Comparison of ENCODE assay signal across 24 cellular contexts in the genomic region with DNA sequence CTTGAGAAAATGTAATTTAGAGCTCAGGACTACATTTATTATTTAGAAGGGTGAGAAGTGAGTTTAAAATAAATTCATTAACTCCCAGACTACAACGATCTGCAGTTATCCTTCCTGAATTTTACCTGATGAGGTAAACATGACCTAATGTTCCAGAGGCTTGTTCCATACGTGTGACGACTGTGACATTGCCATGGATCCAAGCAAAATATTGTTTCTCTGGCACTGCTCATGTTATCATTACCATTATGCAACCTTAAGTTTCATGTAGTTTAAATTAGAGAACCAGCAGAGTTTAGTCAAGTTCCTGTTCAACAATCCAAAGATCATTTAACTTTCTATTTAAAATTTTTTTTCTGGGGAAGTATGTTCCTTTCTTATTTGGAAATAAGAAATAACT.
DNase-seq lines count a peak whose midpoint lies in the region; ATAC-seq, FAIRE-seq and TF ChIP-seq lines count a peak whose summit lies in the region.
"Had no signal": no experiment of that assay in that cellular context is flagged by ENCODE, and none has a peak within 500 bp of the region (broad histone marks: within the 10 kb centered on the region; RNA-seq: fewer than 3 reads in every experiment).

No MANE protein-coding gene starts in this region.

- TF ChIP-seq CTCF in A549 (IDR thresholded peaks at IDR 0.05) (no peak), PC-3 (conservative IDR thresholded peaks at IDR 0.05; ENCODE audit: low read depth, low read length) (no peak), choroid plexus epithelial cell (conservative IDR thresholded peaks at IDR 0.05; ENCODE audit: low read depth, low read length) (no peak), right lobe of liver (IDR thresholded peaks at IDR 0.05) (no peak), GM13977 (IDR thresholded peaks at IDR 0.05; ENCODE audit: extremely low read depth, insufficient read depth, missing control alignments) (no peak)

- ATAC-seq in A549 (no peak), PC-3 (no peak), right lobe of liver (peak; percentile 54 to 84 (median 58)), HG02852 (IDR thresholded peaks at IDR 0.05; ENCODE audit: unreplicated experiment) (no peak), HG02981 (IDR thresholded peaks at IDR 0.05; ENCODE audit: unreplicated experiment) (no peak), GM19395 (IDR thresholded peaks at IDR 0.05; ENCODE audit: unreplicated experiment) (no peak)
- ATAC-seq: K562; right cardiac atrium; SK-N-SH treated with all-trans-retinoic acid at 6 μM for 48 hours; stimulated activated effector memory CD8-positive, alpha-beta T cell treated with anti-CD3 and anti-CD28 coated beads, Interleukin-12 subunit alpha, Interleukin-12 subunit beta, amount 100 ng/mL, for 72 hours had no signal

- H3K9me2 ChIP-seq in PC-3 (replicated peaks; ENCODE audit: low read length): no peaks in the 10 kb centered on the region

- no peak for TF ChIP-seq POLR2A in A549 (IDR thresholded peaks at IDR 0.05; ENCODE audit: low read length)
- no peak for TF ChIP-seq POLR2A in right lobe of liver (IDR thresholded peaks at IDR 0.05)

- POLR2A ChIA-PET in A549 (lab: Yijun Ruan, JAX) (no interaction called here), PC-3 (lab: Charles Lee; ENCODE audit: unreplicated experiment) (no interaction called here)

- H3K27me3 ChIP-seq in PC-3 (ENCODE audit: low read length) (no peaks in the 10 kb centered on the region), right lobe of liver (no peaks in the 10 kb centered on the region)
- H3K27me3 ChIP-seq: adrenal gland, vagina had no signal

- no peak overlapping the region for H2AFZ ChIP-seq in PC-3 (ENCODE audit: low read length)

- H3K36me3 ChIP-seq in PC-3 (ENCODE audit: low read depth, low read length) (no peaks in the 10 kb centered on the region), right lobe of liver (no peaks in the 10 kb centered on the region)
- H3K36me3 ChIP-seq: adrenal gland, vagina had no signal

- in situ Hi-C loops in GM13977 (cut with MboI; ENCODE audit: low pct_unique_long_range_greater_than_20kb, low sequenced_read_pairs, unreplicated experiment): no loop called here

- H3F3A ChIP-seq in PC-3 (ENCODE audit: low read length, unreplicated experiment): peaks cover 6% of the 10 kb centered on the region

- no peak for TF ChIP-seq RAD21 in A549 (conservative IDR thresholded peaks at IDR 0.05 in 1 of 2, IDR thresholded peaks at IDR 0.05 in 1 of 2)

- CTCF ChIA-PET in A549 (lab: Yijun Ruan, JAX) (no interaction called here), PC-3 (lab: Charles Lee) (no interaction called here)

- H3K9me3 ChIP-seq in A549 (no peaks in the 10 kb centered on the region), PC-3 (ENCODE audit: low read length) (no peaks in the 10 kb centered on the region), right lobe of liver (no peaks in the 10 kb centered on the region)
- H3K9me3 ChIP-seq: adrenal gland, vagina had no signal

- no TSS peak for BruUV-seq in PC-3 (replicated peaks; lab: Mats Ljungman, UMichigan)

- no peaks in the 10 kb centered on the region for H4K20me1 ChIP-seq in PC-3 (ENCODE audit: low read length)

- H3K4me2 ChIP-seq in A549 (peak overlapping the region; percentile 71), PC-3 (ENCODE audit: low read length) (peak overlapping the region; percentile 5; the same call in 1 of the 2 replicates)

- no peak overlapping the region for H3K4me3 ChIP-seq in A549
- no peak overlapping the region for H3K4me3 ChIP-seq in PC-3 (ENCODE audit: low read length)
- H3K4me3 ChIP-seq in choroid plexus epithelial cell (ENCODE audit: low read depth, low read length): no peak overlapping the region
- H3K4me3 ChIP-seq in right lobe of liver: no peak overlapping the region
- H3K4me3 ChIP-seq: adrenal gland, K562, lung, vagina had no signal

- intact Hi-C loops in PC-3 (cut with micrococcal nuclease): loop anchor here (5.0 kb wide), 2 partner anchors 129 to 369 kb away; no protein-coding TSS in a partner anchor
- intact Hi-C loops in right lobe of liver (cut with DNase I): no loop called here

- no peak for FAIRE-seq in A549 (lab: Jason Lieb, UNC)
- FAIRE-seq: K562, RCC 7860 had no signal

- no peak for TF ChIP-seq EP300 in A549 (IDR thresholded peaks at IDR 0.05)

- WGBS in A549 (ENCODE audit: missing lambda C conversion rate): 42% methylated on average over 3 of the region's 3 CpGs
- WGBS in right lobe of liver (ENCODE audit: insufficient coverage, low coverage, low lambda C conversion rate, missing lambda C conversion rate): 24% methylated on average over 3 of the region's 3 CpGs

- H3K4me1 ChIP-seq in A549 (peaks cover 55% of the 10 kb centered on the region), PC-3 (ENCODE audit: insufficient read depth, low read length) (peaks cover 67% of the 10 kb centered on the region), right lobe of liver (peaks cover 0 to 10% (median 0%) of the 10 kb centered on the region in 4 donors)
- H3K4me1 ChIP-seq: adrenal gland had no signal

- H3K27ac ChIP-seq in A549 (peak overlapping the region; percentile 73 to 87; a peak in 3 of 6 replicates), PC-3 (ENCODE audit: low read length) (peak overlapping the region; percentile 100), right lobe of liver (no peak overlapping the region)
- H3K27ac ChIP-seq: adrenal gland, C4-2B, vagina had no signal

- peak in 1 of 2 experiments; percentile 39 for DNase-seq in A549 (ENCODE audit: low read depth in 1 of 2, low spot score in 1 of 2)
- no peak for DNase-seq in PC-3
- DNase-seq in choroid plexus epithelial cell (ENCODE audit: low read depth): peak; percentile 86
- DNase-seq in right lobe of liver: no peak
- no peak for DNase-seq in GM13977 (ENCODE audit: low spot score)
- DNase-seq: ACHN; activated B cell treated with CpG ODN at 0.5 μM for 24 hours; activated CD4-positive, alpha-beta memory T cell treated with anti-CD3 and anti-CD28 coated beads for 36 hours; adrenal gland; effector memory CD4-positive, alpha-beta T cell; immature natural killer cell; NCI-H187 treated with DMSO at 0.1 percent for 48 hours; NCI-H226; right cardiac atrium had no signal

- H3K79me2 ChIP-seq in PC-3 (ENCODE audit: low read length): no peaks in the 10 kb centered on the region

- peak overlapping the region; percentile 79 for H3K9ac ChIP-seq in PC-3 (ENCODE audit: low read length)

TF ChIP-seq in A549, 52 proteins besides CTCF, POLR2A, EP300 and RAD21:
- TF ChIP-seq FOSL2 (IDR thresholded peaks at IDR 0.05) (no peak), FOSL2 (CRISPR knock-in tag; IDR thresholded peaks at IDR 0.05) (no peak)

Comparison
In these comparisons a context has a peak if more than half of its experiments do, and no peak if none do; other contexts are left out.
1. ATAC-seq: peak in right lobe of liver (4 of 4); none in A549 (0 of 2), PC-3 (single experiment), HG02852 (single experiment), HG02981 (single experiment) and GM19395 (single experiment).
2. H3K27ac ChIP-seq: peak in A549 (2 of 2) and PC-3 (single experiment); none in right lobe of liver (0 of 3).